ENCODE assay signal across 14 cellular contexts in genomic region chr5:122236270-122236669, GRCh38.
"Had no signal": no experiment of that assay in that cellular context is flagged by ENCODE, and none has a peak within 500 bp of the region (broad histone marks: within the 10 kb centered on the region; RNA-seq: fewer than 3 reads in every experiment).

No MANE protein-coding gene starts in this region.

- H2AFZ ChIP-seq: neural progenitor cell had no signal

- H3K27me3 ChIP-seq: esophagus squamous epithelium, heart right ventricle, neural progenitor cell, pancreas, upper lobe of right lung had no signal

- H3K4me1 ChIP-seq: esophagus squamous epithelium, heart right ventricle, neural progenitor cell, pancreas, upper lobe of right lung had no signal

- H3K9me3 ChIP-seq: esophagus squamous epithelium, pancreas, upper lobe of right lung had no signal

- H3K27ac ChIP-seq: esophagus squamous epithelium, heart right ventricle, neural progenitor cell, pancreas, upper lobe of right lung had no signal

- H3K4me2 ChIP-seq: neural progenitor cell had no signal

- ATAC-seq: activated T-cell treated with anti-CD3 and anti-CD28 coated beads, Interleukin-2, amount 50 U/mL, for 4 hours; heart right ventricle; pancreas; upper lobe of right lung had no signal

- DNase-seq: activated CD4-positive, alpha-beta memory T cell treated with anti-CD3 and anti-CD28 coated beads for 36 hours; activated CD4-positive, alpha-beta T cell treated with anti-CD3 and anti-CD28 coated beads for 1 hour; activated effector memory CD4-positive, alpha-beta T cell treated with anti-CD3 and anti-CD28 coated beads, Interleukin-2, amount 50 U/mL, for 16 hours; activated T-cell treated with anti-CD3 and anti-CD28 coated beads, Interleukin-2, amount 50 U/mL, for 4 hours; esophagus squamous epithelium; foreskin melanocyte; heart right ventricle; islet precursor cell; midbrain; pancreas; stimulated activated CD4-positive, alpha-beta T cell treated with anti-CD3 and anti-CD28 coated beads, Interleukin-15, amount 100 ng/mL, for 24 hours; stimulated activated CD4-positive, alpha-beta T cell treated with anti-CD3 and anti-CD28 coated beads, Interleukin-4, amount 100 ng/mL, for 24 hours; upper lobe of right lung had no signal

- H3K9ac ChIP-seq: neural progenitor cell had no signal

- H3K36me3 ChIP-seq: esophagus squamous epithelium, heart right ventricle, neural progenitor cell, pancreas, upper lobe of right lung had no signal

- H3K4me3 ChIP-seq: esophagus squamous epithelium, heart right ventricle, neural progenitor cell, pancreas, upper lobe of right lung had no signal
